ENCODE assay signal across 8 cellular contexts in the genomic region with DNA sequence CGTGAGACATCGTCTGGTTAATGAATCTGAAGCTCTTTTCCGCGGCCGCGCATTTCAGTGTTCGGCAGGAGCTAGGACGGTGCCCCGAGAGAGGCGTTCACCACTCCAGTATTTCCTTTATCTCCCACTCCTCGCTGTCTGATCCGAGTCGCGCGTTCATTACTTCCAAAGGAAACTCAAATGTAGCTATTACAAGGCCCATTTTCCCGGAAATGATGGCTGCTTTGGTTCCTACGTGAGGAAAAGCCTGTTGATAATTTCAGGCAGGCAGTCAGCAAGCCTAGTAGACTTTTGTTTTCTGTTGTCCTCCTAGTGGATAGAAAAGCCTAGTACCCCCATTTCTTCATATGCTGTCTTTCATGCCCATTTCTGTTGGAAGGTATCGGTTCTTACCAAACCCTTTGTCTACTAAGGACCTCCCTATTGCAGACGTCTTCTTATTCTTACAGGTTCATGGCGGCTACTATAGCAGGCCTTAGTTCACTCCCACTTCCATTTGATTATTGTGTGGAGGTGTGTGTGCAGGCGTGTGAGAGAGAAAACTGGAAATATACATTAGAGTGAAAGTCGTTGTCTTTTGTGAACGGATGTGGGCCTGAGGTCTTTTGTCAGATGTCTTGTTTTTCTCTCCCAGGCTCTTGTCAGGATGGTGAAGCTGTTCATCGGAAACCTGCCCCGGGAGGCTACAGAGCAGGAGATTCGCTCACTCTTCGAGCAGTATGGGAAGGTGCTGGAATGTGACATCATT. TPM values are rescaled to one million over a fixed set of nuclear protein-coding genes. Genes with fewer than 3 reads are reported as not detected.
DNase-seq lines count a peak whose midpoint lies in the region; ATAC-seq and TF ChIP-seq lines count a peak whose summit lies in the region.

No MANE protein-coding gene starts in this region.

- peak overlapping the region; percentile 94 for H3K27ac ChIP-seq in left ventricle myocardium inferior (replicated peaks)
- H3K27ac ChIP-seq in rectal smooth muscle tissue (ENCODE audit: low read depth, low read length), result peak overlapping the region; percentile 94

- H3K4me3 ChIP-seq in LNCaP clone FGC (ENCODE audit: low read depth, low read length) (peak overlapping the region; percentile 89), left ventricle myocardium inferior (peak overlapping the region; percentile 88), rectal smooth muscle tissue (ENCODE audit: low read length) (peak overlapping the region; percentile 99)

- peak; percentile 27 for DNase-seq in Daoy (ENCODE audit: low read depth)
- DNase-seq in LNCaP clone FGC (ENCODE audit: low read depth), result no peak
- peak; percentile 12 for DNase-seq in activated T-helper 9 cell treated with anti-CD3 and anti-CD28 coated beads, Interleukin-2, amount 50 U/mL, for 16 hours (ENCODE audit: low read depth)
- DNase-seq in left ventricle myocardium inferior, result no peak
- DNase-seq in cerebellar nuclear complex (lab: John Stamatoyannopoulos, UW), result no peak
- DNase-seq in HK-2 (ENCODE audit: unreplicated experiment), result no peak

- intact Hi-C loops in left ventricle myocardium inferior (cut with micrococcal nuclease), result no loop called here

- TF ChIP-seq CTCF in LNCaP clone FGC (IDR thresholded peaks at IDR 0.05; ENCODE audit: control insufficient read depth, extremely low read depth, insufficient read depth), result no peak
- TF ChIP-seq CTCF in left ventricle myocardium inferior (IDR thresholded peaks at IDR 0.05; ENCODE audit: borderline replicate concordance), result no peak

- H3K27me3 ChIP-seq in left ventricle myocardium inferior (ENCODE audit: low read depth), result no peaks in the 10 kb centered on the region
- H3K27me3 ChIP-seq in rectal smooth muscle tissue (ENCODE audit: control insufficient read depth, insufficient read depth, low read length), result no peaks in the 10 kb centered on the region

- peak overlapping the region; percentile 100 for H3K9ac ChIP-seq in rectal smooth muscle tissue (ENCODE audit: low read length)

- H3K36me3 ChIP-seq in left ventricle myocardium inferior (peaks cover 40% of the 10 kb centered on the region), rectal smooth muscle tissue (ENCODE audit: control insufficient read depth, insufficient read depth, low read length) (peaks cover 28% of the 10 kb centered on the region)

- no peaks in the 10 kb centered on the region for H3K9me3 ChIP-seq in left ventricle myocardium inferior (replicated peaks)

- no peak for ATAC-seq in GM19395 (IDR thresholded peaks at IDR 0.05; ENCODE audit: unreplicated experiment)

- H3K4me1 ChIP-seq in left ventricle myocardium inferior (peaks cover 77% of the 10 kb centered on the region), rectal smooth muscle tissue (ENCODE audit: control insufficient read depth, insufficient read depth, low read length) (peaks cover 44% of the 10 kb centered on the region)

RNA-seq across cellular contexts. Expression of a gene that starts 0.7 kb away (rescaled TPM):
- 87.1 and 107 TPM in 2 replicates for total RNA-seq in Daoy (2014; rRNA removed; shearing (Covaris generic))
- 57.1 TPM for total RNA-seq in left ventricle myocardium inferior

RNA-seq across cellular contexts. Expression of a gene that starts 22.8 kb away (rescaled TPM):
- total RNA-seq in Daoy (2014; rRNA removed; shearing (Covaris generic)), result 37.5 and 45.5 TPM in 2 replicates
- 37.9 TPM for total RNA-seq in left ventricle myocardium inferior

RNA-seq across cellular contexts. Expression of a gene that starts 38.4 kb away (rescaled TPM):
- total RNA-seq in Daoy (2014; rRNA removed; shearing (Covaris generic)), result 12.7 and 12.9 TPM in 2 replicates
- 11.8 TPM for total RNA-seq in left ventricle myocardium inferior

RNA-seq across cellular contexts. Expression of a gene that starts 46.3 kb away (rescaled TPM):
- total RNA-seq in Daoy (2014; rRNA removed; shearing (Covaris generic)), result 15.0 and 18.1 TPM in 2 replicates
- total RNA-seq in left ventricle myocardium inferior, result 25.3 TPM

RNA-seq across cellular contexts. Expression of a gene that starts 46.4 kb away (rescaled TPM):
- 0.27 TPM in 1 of 2 replicates, not detected in the other for total RNA-seq in Daoy (2014; rRNA removed; shearing (Covaris generic))
- total RNA-seq in left ventricle myocardium inferior, result 0.41 TPM

Comparison
In these comparisons a context has a peak if more than half of its experiments do, and no peak if none do; other contexts are left out.
1. DNase-seq: peak in Daoy (single experiment) and activated T-helper 9 cell treated with anti-CD3 and anti-CD28 coated beads, Interleukin-2, amount 50 U/mL, for 16 hours (single experiment); none in LNCaP clone FGC (single experiment), left ventricle myocardium inferior (single experiment), cerebellar nuclear complex (0 of 2) and HK-2 (single experiment).
2. Peak in every context shown above with its lines, with median percentiles within 50 percentile points of each other: H3K4me3 ChIP-seq.